Comparison of ENCODE assay signal across 16 cellular contexts in the genomic region with DNA sequence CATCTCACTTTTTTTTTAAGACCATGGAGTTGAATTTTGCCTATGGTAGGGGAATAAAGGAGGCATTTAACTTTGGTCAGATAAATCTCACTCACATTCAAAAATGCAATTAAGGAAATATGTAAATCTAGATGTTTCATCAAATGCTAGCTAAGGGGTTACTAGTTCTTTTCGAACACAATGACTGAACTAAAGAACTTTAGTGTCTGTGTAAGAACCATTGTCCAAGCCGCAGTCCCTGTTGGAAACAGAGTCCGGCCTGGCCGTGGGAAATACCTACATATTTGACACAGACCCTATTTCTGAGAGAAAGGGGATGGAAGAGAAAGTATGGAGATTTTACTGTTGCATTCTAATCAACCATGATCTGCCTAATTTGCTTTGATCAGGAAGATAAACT. TPM values are rescaled to one million over a fixed set of nuclear protein-coding genes. Genes with fewer than 3 reads are reported as not detected.
DNase-seq lines count a peak whose midpoint lies in the region; TF ChIP-seq lines count a peak whose summit lies in the region.
"Had no signal": no experiment of that assay in that cellular context is flagged by ENCODE, and none has a peak within 500 bp of the region (broad histone marks: within the 10 kb centered on the region; RNA-seq: fewer than 3 reads in every experiment).

No MANE protein-coding gene starts in this region.

- H3K4me1 Mint-ChIP-seq in neural crest cell, result peaks cover 44% of the 10 kb centered on the region
- no peaks in the 10 kb centered on the region for H3K4me1 Mint-ChIP-seq in activated T-cell treated with anti-CD3 and anti-CD28 coated beads, Interleukin-2, amount 50 U/mL, for 24 hours (ENCODE audit: low read depth)

- no peaks in the 10 kb centered on the region for H3K27me3 Mint-ChIP-seq in neural crest cell (ENCODE audit: low read depth)
- H3K27me3 Mint-ChIP-seq in activated T-cell treated with anti-CD3 and anti-CD28 coated beads, Interleukin-2, amount 50 U/mL, for 24 hours, result peaks cover 24% of the 10 kb centered on the region

- H3K9me3 Mint-ChIP-seq in neural crest cell, result peaks cover 2% of the 10 kb centered on the region
- no peaks in the 10 kb centered on the region for H3K9me3 Mint-ChIP-seq in activated T-cell treated with anti-CD3 and anti-CD28 coated beads, Interleukin-2, amount 50 U/mL, for 24 hours

- intact Hi-C loops in dorsolateral prefrontal cortex (cut with DNase I), result no loop called here

- H3K36me3 Mint-ChIP-seq in neural crest cell (ENCODE audit: low read depth), result peaks cover 2% of the 10 kb centered on the region
- H3K36me3 Mint-ChIP-seq in activated T-cell treated with anti-CD3 and anti-CD28 coated beads, Interleukin-2, amount 50 U/mL, for 24 hours (ENCODE audit: low read depth), result no peaks in the 10 kb centered on the region

- no peak for TF ChIP-seq CTCF in dorsolateral prefrontal cortex (IDR thresholded peaks at IDR 0.05 in 54 of 56, conservative IDR thresholded peaks at IDR 0.05 in 2 of 56; ENCODE audit: low read depth in 1 of 56, partially characterized antibody in 56 of 56)
- TF ChIP-seq CTCF in neural crest cell (conservative IDR thresholded peaks at IDR 0.05), result no peak

- H3K4me3 ChIP-seq in dorsolateral prefrontal cortex, result peak overlapping the region in 43 of 59 donors; percentile 0 to 61 (median 34)
- H3K4me3 ChIP-seq: K562 had no signal

- peak overlapping the region; percentile 88 for H3K27ac Mint-ChIP-seq in neural crest cell (ENCODE audit: unreplicated experiment)
- no peak overlapping the region for H3K27ac Mint-ChIP-seq in activated T-cell treated with anti-CD3 and anti-CD28 coated beads, Interleukin-2, amount 50 U/mL, for 24 hours

- peak overlapping the region; percentile 32 for H3K4me3 Mint-ChIP-seq in neural crest cell
- H3K4me3 Mint-ChIP-seq in activated T-cell treated with anti-CD3 and anti-CD28 coated beads, Interleukin-2, amount 50 U/mL, for 24 hours, result no peak overlapping the region

- DNase-seq in dorsolateral prefrontal cortex (no peak), neural crest cell (ENCODE audit: low read depth, low spot score) (no peak), superior temporal gyrus (ENCODE audit: extremely low spot score) (peak; percentile 78), islet precursor cell (no peak), NCI-H526 treated with DMSO at 0.1 percent for 48 hours (lab: John Stamatoyannopoulos, UW) (no peak)
- DNase-seq in activated T-cell treated with anti-CD3 and anti-CD28 coated beads, Interleukin-2, amount 50 U/mL, for 24 hours, result no peak
- DNase-seq: ACHN; DMS79; NCI-H187 treated with DMSO at 0.1 percent for 48 hours; NCI-H226; NCI-H524; NK-92 treated with Interleukin-12 subunit alpha and Interleukin-12 subunit beta, amount 100 ng/mL, for 24 hours; Right ventricle myocardium superior had no signal

- H3K27ac ChIP-seq in angular gyrus (ENCODE audit: low read depth, low read length) (peak overlapping the region; percentile 93), dorsolateral prefrontal cortex (peak overlapping the region; percentile 66 to 99 (median 92))
- H3K27ac ChIP-seq: C4-2B had no signal

- peaks cover 0 to 6% (median 0%) of the 10 kb centered on the region in 45 donors for H3K27me3 ChIP-seq in dorsolateral prefrontal cortex

RNA-seq across cellular contexts. Expression of a gene that starts 17.4 kb away (rescaled TPM):
- 10 to 100 TPM in 38 of 120 experiments, 1 to 10 TPM in 82; 1.1 to 33.8 (median 7.3) TPM for total RNA-seq in dorsolateral prefrontal cortex
- total RNA-seq in neural crest cell, result 8.0 and 10.3 TPM in 2 replicates
- total RNA-seq: K562, Right ventricle myocardium superior had no signal
